Comparison of ENCODE assay signal across 2 cellular contexts in genomic region chr7:151060416-151061234, GRCh38.
A peak's percentile ranks its signal among the peaks of the same experiment; 100 is the strongest.
TF ChIP-seq lines count a peak whose summit lies in the region.

No MANE protein-coding gene starts in this region.

TF ChIP-seq in SK-N-SH treated with all-trans-retinoic acid at 6 μM for 48 hours, 23 proteins besides CTCF, POLR2A, EP300 and RAD21:
- TF ChIP-seq ZC3H10 (CRISPR knock-in tag; IDR thresholded peaks at IDR 0.05) (no peak), POU6F1 (CRISPR knock-in tag; IDR thresholded peaks at IDR 0.05; ENCODE audit: borderline replicate concordance, low read depth) (no peak), ZNF565 (CRISPR knock-in tag; conservative IDR thresholded peaks at IDR 0.05; ENCODE audit: low read depth) (no peak), PATZ1 (CRISPR knock-in tag; IDR thresholded peaks at IDR 0.05; ENCODE audit: borderline replicate concordance) (peak; percentile 89; the same call in 1 of the 2 replicates), ZFP3 (CRISPR knock-in tag; IDR thresholded peaks at IDR 0.05) (peak; percentile 91)

TF ChIP-seq in endothelial cell of umbilical vein, 7 proteins besides CTCF, POLR2A, EP300 and RAD21:
- no peak for TF ChIP-seq EZH2 (IDR thresholded peaks at IDR 0.05; ENCODE audit: borderline replicate concordance, low read depth, low read length, severe bottlenecking)
- TF ChIP-seq FOS (IDR thresholded peaks at IDR 0.05; ENCODE audit: borderline replicate concordance, insufficient read depth, low read length): no peak
- no peak for TF ChIP-seq POLR2AphosphoS5 (IDR thresholded peaks at IDR 0.05; ENCODE audit: insufficient read depth, low read depth, low read length)
- TF ChIP-seq MAX (IDR thresholded peaks at IDR 0.05; ENCODE audit: insufficient read depth, insufficient read length): no peak
- TF ChIP-seq GATA2 (IDR thresholded peaks at IDR 0.05; ENCODE audit: insufficient read depth, insufficient read length, low read depth, low read length): no peak
- no peak for TF ChIP-seq MYC (IDR thresholded peaks at IDR 0.05; ENCODE audit: low read depth, low read length)
- no peak for TF ChIP-seq JUN (IDR thresholded peaks at IDR 0.05; ENCODE audit: borderline replicate concordance, insufficient read depth, insufficient read length, low read depth)
